18 cellular contexts compared by ENCODE assay signal in the genomic region with DNA sequence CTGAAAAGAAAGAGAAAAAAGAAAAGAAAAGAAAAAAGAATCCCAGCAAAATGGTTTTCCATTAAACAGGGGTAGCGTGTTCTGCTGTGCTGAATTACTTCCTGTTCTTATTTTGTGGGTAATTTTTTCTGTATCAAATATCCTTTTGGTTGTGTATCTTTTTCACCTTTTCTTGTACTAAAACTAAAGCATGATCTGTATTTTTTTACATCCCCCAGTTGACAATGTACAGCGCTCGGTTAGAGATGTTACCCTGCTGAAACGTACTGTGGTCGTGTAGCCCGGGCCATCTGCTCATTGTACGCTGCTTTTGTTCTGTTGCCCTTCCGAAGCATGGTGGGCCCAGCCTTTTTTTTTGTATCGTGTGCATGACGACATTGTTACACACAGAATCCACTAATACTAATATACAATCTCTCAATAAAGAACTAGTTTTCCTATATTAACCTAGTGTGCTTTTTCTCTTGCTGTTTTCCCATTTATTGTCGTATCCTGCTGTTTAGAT.
DNase-seq lines count a peak whose midpoint lies in the region; ATAC-seq, FAIRE-seq and TF ChIP-seq lines count a peak whose summit lies in the region.
"Had no signal": no experiment of that assay in that cellular context is flagged by ENCODE, and none has a peak within 500 bp of the region (broad histone marks: within the 10 kb centered on the region; RNA-seq: fewer than 3 reads in every experiment).

No MANE protein-coding gene starts in this region.

- H3K4me2 ChIP-seq in BLaER1 treated with 17β-estradiol and CSF1 and Interleukin-3, amounts not matched to agents 10 nM and 100 nM = peak overlapping the region; percentile 89 to 98 (median 96)
- peak overlapping the region; percentile 41 for H3K4me2 ChIP-seq in astrocyte (ENCODE audit: low read length)

- H3K9ac ChIP-seq in BLaER1 treated with 17β-estradiol and CSF1 and Interleukin-3, amounts not matched to agents 10 nM and 100 nM = peak overlapping the region; percentile 32 to 97 (median 90); a peak in 18 of 22 replicates
- H3K9ac ChIP-seq in astrocyte (ENCODE audit: low read length) = no peak overlapping the region

- peaks cover 16% of the 10 kb centered on the region for H3K4me1 Mint-ChIP-seq in astrocyte (ENCODE audit: low read depth, unreplicated experiment)
- H3K4me1 Mint-ChIP-seq in nephron progenitor cell = peaks cover 89% of the 10 kb centered on the region
- H3K4me1 Mint-ChIP-seq in stimulated activated naive B cell treated with anti-CD40 and anti-IgM and Interleukin-4, amounts not matched to agents 10 μg/mL and 1 μg/mL and 100 μg/mL, for 72 hours = peaks cover 17 to 28% of the 10 kb centered on the region in 2 donors

- H3K9me3 Mint-ChIP-seq in astrocyte (ENCODE audit: unreplicated experiment) (no peaks in the 10 kb centered on the region), nephron progenitor cell (no peaks in the 10 kb centered on the region)
- no peaks in the 10 kb centered on the region for H3K9me3 Mint-ChIP-seq in stimulated activated naive B cell treated with anti-CD40 and anti-IgM and Interleukin-4, amounts not matched to agents 10 μg/mL and 1 μg/mL and 100 μg/mL, for 72 hours

- H2AFZ ChIP-seq in astrocyte (ENCODE audit: low read depth, low read length) = no peak overlapping the region

- peak; percentile 35 for DNase-seq in NCI-H1092 (lab: John Stamatoyannopoulos, UW)
- DNase-seq in astrocyte (ENCODE audit: low read depth) = no peak
- DNase-seq in nephron progenitor cell = no peak
- DNase-seq in NCI-H2029 treated with DMSO at 0.1 percent for 48 hours (lab: John Stamatoyannopoulos, UW) = no peak
- DNase-seq in stimulated activated naive B cell treated with anti-CD40 and anti-IgM and Interleukin-4, amounts not matched to agents 10 μg/mL and 1 μg/mL and 100 μg/mL, for 72 hours = no peak
- DNase-seq in stimulated activated CD4-positive, alpha-beta T cell treated with anti-CD3 and anti-CD28 coated beads, Interleukin-4, amount 100 ng/mL, for 24 hours = no peak
- no peak for DNase-seq in MG63
- DNase-seq: aorta; dermis blood vessel endothelial cell; KBM-7; NCI-H1436 treated with DMSO at 0.1 percent for 48 hours; SHP77 treated with DMSO at 0.1 percent for 48 hours; stimulated activated CD4-positive, alpha-beta T cell treated with anti-CD3 and anti-CD28 coated beads, Interleukin-2, amount 100 ng/mL, for 48 hours; uterus had no signal

- no peak for FAIRE-seq in astrocyte (lab: Jason Lieb, UNC)
- FAIRE-seq: GM18507 had no signal

- no peaks in the 10 kb centered on the region for H3K79me2 ChIP-seq in astrocyte (ENCODE audit: insufficient read depth, low read length)

- peaks cover 78 to 86% (median 81%) of the 10 kb centered on the region in 10 experiments for H3K4me1 ChIP-seq in BLaER1 treated with 17β-estradiol and CSF1 and Interleukin-3, amounts not matched to agents 10 nM and 100 nM
- peaks cover 14% of the 10 kb centered on the region for H3K4me1 ChIP-seq in astrocyte (ENCODE audit: insufficient read depth, low read length)

- ATAC-seq in stimulated activated naive B cell treated with anti-CD40 and anti-IgM and Interleukin-4, amounts not matched to agents 10 μg/mL and 1 μg/mL and 100 μg/mL, for 72 hours (replicated peaks) = no peak
- ATAC-seq: sciatic nerve had no signal

- peaks cover 0 to 16% (median 0%) of the 10 kb centered on the region in 11 experiments; a peak in 5 of 22 replicates for H3K36me3 ChIP-seq in BLaER1 treated with 17β-estradiol and CSF1 and Interleukin-3, amounts not matched to agents 10 nM and 100 nM
- H3K36me3 ChIP-seq in astrocyte (ENCODE audit: insufficient read depth, low read length) (no peaks in the 10 kb centered on the region), MG63 (no peaks in the 10 kb centered on the region)
- H3K36me3 ChIP-seq: uterus had no signal

- H3K9me3 ChIP-seq in BLaER1 treated with 17β-estradiol and CSF1 and Interleukin-3, amounts not matched to agents 10 nM and 100 nM (replicated peaks in 1 of 11) = no peaks in the 10 kb centered on the region
- H3K9me3 ChIP-seq in astrocyte (ENCODE audit: insufficient read depth, low read depth, low read length) (no peaks in the 10 kb centered on the region), MG63 (no peaks in the 10 kb centered on the region)
- H3K9me3 ChIP-seq: uterus had no signal

- H3K4me3 Mint-ChIP-seq in astrocyte (ENCODE audit: unreplicated experiment) (no peak overlapping the region), nephron progenitor cell (peak overlapping the region; percentile 78)
- no peak overlapping the region for H3K4me3 Mint-ChIP-seq in stimulated activated naive B cell treated with anti-CD40 and anti-IgM and Interleukin-4, amounts not matched to agents 10 μg/mL and 1 μg/mL and 100 μg/mL, for 72 hours

- peaks cover 0 to 30% (median 0%) of the 10 kb centered on the region in 11 experiments; a peak in 5 of 22 replicates for H4K20me1 ChIP-seq in BLaER1 treated with 17β-estradiol and CSF1 and Interleukin-3, amounts not matched to agents 10 nM and 100 nM
- H4K20me1 ChIP-seq in astrocyte (ENCODE audit: insufficient read depth, low read length) = no peaks in the 10 kb centered on the region

- peak overlapping the region in 9 of 11 experiments; percentile 75 to 94 (median 89); a peak in 18 of 22 replicates for H3K27ac ChIP-seq in BLaER1 treated with 17β-estradiol and CSF1 and Interleukin-3, amounts not matched to agents 10 nM and 100 nM
- H3K27ac ChIP-seq in astrocyte (ENCODE audit: low read depth, low read length) = no peak overlapping the region
- H3K27ac ChIP-seq: HL-60, uterus had no signal

- TF ChIP-seq CTCF in astrocyte (IDR thresholded peaks at IDR 0.05; ENCODE audit: insufficient read depth, low read depth, low read length) (no peak), nephron progenitor cell (IDR thresholded peaks at IDR 0.05) (no peak)

- H3K27me3 Mint-ChIP-seq in astrocyte (ENCODE audit: low read depth, unreplicated experiment) = peaks cover 65% of the 10 kb centered on the region
- peaks cover 12% of the 10 kb centered on the region for H3K27me3 Mint-ChIP-seq in nephron progenitor cell (ENCODE audit: low read depth, poor library complexity)
- peaks cover 58 to 67% of the 10 kb centered on the region in 2 donors for H3K27me3 Mint-ChIP-seq in stimulated activated naive B cell treated with anti-CD40 and anti-IgM and Interleukin-4, amounts not matched to agents 10 μg/mL and 1 μg/mL and 100 μg/mL, for 72 hours

- 0 out of 22 replicates have a peak, but pooled peaks cover 0 to 5% (median 0%) of the 10 kb centered on the region in 11 experiments for H3K27me3 ChIP-seq in BLaER1 treated with 17β-estradiol and CSF1 and Interleukin-3, amounts not matched to agents 10 nM and 100 nM
- H3K27me3 ChIP-seq in astrocyte (ENCODE audit: insufficient read depth, low read length) = peaks cover 31% of the 10 kb centered on the region
- H3K27me3 ChIP-seq in MG63 = no peaks in the 10 kb centered on the region; the same call in 1 of the 2 replicates
- H3K27me3 ChIP-seq: uterus had no signal

- H3K27ac Mint-ChIP-seq in astrocyte (ENCODE audit: unreplicated experiment) (no peak overlapping the region), nephron progenitor cell (peak overlapping the region; percentile 97)
- no peak overlapping the region for H3K27ac Mint-ChIP-seq in stimulated activated naive B cell treated with anti-CD40 and anti-IgM and Interleukin-4, amounts not matched to agents 10 μg/mL and 1 μg/mL and 100 μg/mL, for 72 hours

- peaks cover 1% of the 10 kb centered on the region for H3K36me3 Mint-ChIP-seq in astrocyte (ENCODE audit: low read depth, unreplicated experiment)
- H3K36me3 Mint-ChIP-seq in nephron progenitor cell (ENCODE audit: low read depth) = peaks cover 4% of the 10 kb centered on the region
- H3K36me3 Mint-ChIP-seq in stimulated activated naive B cell treated with anti-CD40 and anti-IgM and Interleukin-4, amounts not matched to agents 10 μg/mL and 1 μg/mL and 100 μg/mL, for 72 hours = no peaks in the 10 kb centered on the region

- H3K4me3 ChIP-seq in BLaER1 treated with 17β-estradiol and CSF1 and Interleukin-3, amounts not matched to agents 10 nM and 100 nM = peak overlapping the region; percentile 31 to 89 (median 86); a peak in 13 of 20 replicates
- H3K4me3 ChIP-seq in astrocyte (ENCODE audit: insufficient read depth, low read depth, low read length) (no peak overlapping the region), MG63 (no peak overlapping the region)
- H3K4me3 ChIP-seq: uterus had no signal

Comparison
In these comparisons a context has a peak if more than half of its experiments do, and no peak if none do; other contexts are left out.
1. H3K4me3 ChIP-seq: peak in BLaER1 treated with 17β-estradiol and CSF1 and Interleukin-3, amounts not matched to agents 10 nM and 100 nM (10 of 10); none in astrocyte (single experiment) and MG63 (single experiment).